8 cellular contexts compared by ENCODE assay signal in the genomic region with DNA sequence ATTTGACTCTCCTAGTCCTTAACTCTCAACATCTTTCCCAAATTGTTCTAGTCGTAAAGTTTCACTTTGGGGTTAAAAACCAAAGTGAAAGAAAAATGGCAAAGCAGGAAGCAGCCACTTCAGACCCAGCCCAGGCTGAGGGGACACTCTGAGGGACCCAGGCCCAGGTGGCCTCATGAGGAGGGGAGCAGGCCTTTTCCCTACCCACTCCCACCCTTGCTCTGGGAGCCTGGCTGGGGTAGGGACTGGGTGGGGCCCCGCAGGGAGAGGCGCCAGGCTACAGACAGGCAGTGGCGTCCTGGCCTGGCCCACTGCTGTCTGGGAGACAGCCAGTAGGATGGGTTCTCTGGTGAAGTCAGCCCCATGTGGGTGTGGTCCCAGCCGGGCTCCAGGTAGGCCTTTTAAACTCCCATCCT.
DNase-seq lines count a peak whose midpoint lies in the region; ATAC-seq lines count a peak whose summit lies in the region.

No MANE protein-coding gene starts in this region.

- peaks cover 14% of the 10 kb centered on the region for H3K36me3 Mint-ChIP-seq in activated T-helper 17 cell treated with anti-CD3 and anti-CD28 coated beads, Interleukin-2, amount 50 U/mL, for 72 hours (ENCODE audit: low read depth)

- 0 out of 2 replicates have a peak, but pooled peaks cover 5% of the 10 kb centered on the region for H3K36me3 ChIP-seq in iPS-20b (ENCODE audit: insufficient read depth, low read depth, low read length)

- DNase-seq in AG08396 (ENCODE audit: low spot score) (peak; percentile 43), NCI-H446 (lab: John Stamatoyannopoulos, UW) (no peak), NCI-H146 (lab: John Stamatoyannopoulos, UW) (no peak), NCI-H446 treated with DMSO at 0.1 percent for 48 hours (lab: John Stamatoyannopoulos, UW) (no peak)
- DNase-seq in stimulated activated naive CD8-positive, alpha-beta T cell treated with anti-CD3 and anti-CD28 coated beads, Interleukin-15, Interleukin-2, amounts not matched to agents 100 U/mL and 50 U/mL, for 24 hours = peak; percentile 44

- peak overlapping the region; percentile 83 for H3K27ac Mint-ChIP-seq in activated T-helper 17 cell treated with anti-CD3 and anti-CD28 coated beads, Interleukin-2, amount 50 U/mL, for 72 hours

- H3K9me3 Mint-ChIP-seq in activated T-helper 17 cell treated with anti-CD3 and anti-CD28 coated beads, Interleukin-2, amount 50 U/mL, for 72 hours = no peaks in the 10 kb centered on the region

- peak; percentile 57 for ATAC-seq in HG03354 (IDR thresholded peaks at IDR 0.05; ENCODE audit: poor library complexity, severe bottlenecking, unreplicated experiment)
- peak; percentile 86 for ATAC-seq in activated T-helper 17 cell treated with anti-CD3 and anti-CD28 coated beads, Interleukin-2, amount 50 U/mL, for 72 hours (replicated peaks)
- peak; percentile 85 for ATAC-seq in stimulated activated naive CD8-positive, alpha-beta T cell treated with anti-CD3 and anti-CD28 coated beads, Interleukin-15, Interleukin-2, amounts not matched to agents 100 U/mL and 50 U/mL, for 24 hours

- peak overlapping the region; percentile 40 for H3K27ac ChIP-seq in iPS-20b (ENCODE audit: low read length)

- H3K27me3 ChIP-seq in iPS-20b (ENCODE audit: insufficient read depth, low read length) = no peaks in the 10 kb centered on the region

- no peak overlapping the region for H3K9ac ChIP-seq in iPS-20b (ENCODE audit: low read depth, low read length)

- H3K4me1 Mint-ChIP-seq in activated T-helper 17 cell treated with anti-CD3 and anti-CD28 coated beads, Interleukin-2, amount 50 U/mL, for 72 hours = peaks cover 23% of the 10 kb centered on the region

- H3K4me1 ChIP-seq in iPS-20b (ENCODE audit: insufficient read depth, low read length) = peaks cover 14% of the 10 kb centered on the region; the same call in 1 of the 2 replicates

- no peak overlapping the region for H3K4me3 ChIP-seq in iPS-20b (ENCODE audit: low read length)

- no peaks in the 10 kb centered on the region for H3K9me3 ChIP-seq in iPS-20b (ENCODE audit: insufficient read depth, low read depth, low read length)

- no peaks in the 10 kb centered on the region for H3K27me3 Mint-ChIP-seq in activated T-helper 17 cell treated with anti-CD3 and anti-CD28 coated beads, Interleukin-2, amount 50 U/mL, for 72 hours

- H3K4me3 Mint-ChIP-seq in activated T-helper 17 cell treated with anti-CD3 and anti-CD28 coated beads, Interleukin-2, amount 50 U/mL, for 72 hours = peak overlapping the region; percentile 68

Comparison
In these comparisons a context has a peak if more than half of its experiments do, and no peak if none do; other contexts are left out.
1. DNase-seq: peak in AG08396 (single experiment) and stimulated activated naive CD8-positive, alpha-beta T cell treated with anti-CD3 and anti-CD28 coated beads, Interleukin-15, Interleukin-2, amounts not matched to agents 100 U/mL and 50 U/mL, for 24 hours (single experiment); none in NCI-H446 (0 of 2), NCI-H146 (single experiment) and NCI-H446 treated with DMSO at 0.1 percent for 48 hours (single experiment).
2. Peak in every context shown above with its lines, with median percentiles within 50 percentile points of each other: ATAC-seq.